In the genomic region with DNA sequence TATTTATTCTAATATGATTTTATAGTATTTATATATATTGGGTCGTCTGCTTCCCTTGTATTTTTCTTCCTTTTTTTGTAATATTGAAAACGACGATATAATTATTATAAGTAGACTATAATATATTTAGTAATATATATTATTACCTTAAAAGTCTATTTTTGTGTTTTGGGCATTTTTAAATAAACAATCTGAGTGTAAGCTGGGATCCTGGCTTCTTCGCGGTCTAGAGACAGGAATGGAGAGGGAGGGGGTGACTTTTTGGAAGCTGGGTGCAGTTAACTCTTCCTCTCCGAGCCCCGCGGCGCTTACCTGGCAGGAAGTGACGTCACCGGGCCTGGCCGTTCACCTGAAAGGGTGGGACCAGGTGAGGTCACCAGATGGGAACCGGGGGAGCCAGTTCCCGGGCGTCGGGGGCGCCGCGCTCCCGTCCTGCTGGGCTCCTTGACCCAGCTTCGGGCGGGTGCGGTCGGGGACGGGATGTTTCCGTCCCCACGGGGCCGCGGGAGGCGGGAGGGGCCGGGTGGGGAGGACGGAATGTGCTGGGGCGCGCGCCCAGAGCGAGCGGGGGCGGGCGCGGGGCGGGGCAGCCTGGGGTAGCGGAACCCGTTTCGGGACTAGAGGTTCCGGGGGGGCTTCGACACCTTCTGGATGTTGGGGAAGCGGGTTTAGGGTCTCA, we compare ENCODE assay signal across 2 cellular contexts.
TF ChIP-seq lines count a peak whose summit lies in the region.

No MANE protein-coding gene starts in this region.

TF ChIP-seq in A549, 52 proteins besides CTCF, POLR2A, EP300 and RAD21 (continues in another document):
- TF ChIP-seq BCL3 (IDR thresholded peaks at IDR 0.05) (peak; percentile 88), FOSB (CRISPR knock-in tag; IDR thresholded peaks at IDR 0.05) (peak; percentile 95), ZNF302 (CRISPR knock-in tag; IDR thresholded peaks at IDR 0.05) (no peak), ESRRA (IDR thresholded peaks at IDR 0.05; ENCODE audit: borderline replicate concordance, low read length) (no peak), RNF2 (IDR thresholded peaks at IDR 0.05; ENCODE audit: borderline replicate concordance, low read depth) (no peak), RFX5 (IDR thresholded peaks at IDR 0.05) (no peak), CBX2 (IDR thresholded peaks at IDR 0.05; ENCODE audit: borderline replicate concordance, low read depth) (no peak), FOXS1 (CRISPR knock-in tag; IDR thresholded peaks at IDR 0.05) (0 out of 2 replicates have a peak, but pooled peaks have one; percentile 10), RCOR1 (IDR thresholded peaks at IDR 0.05; ENCODE audit: low read depth, low read length) (no peak), CHD4 (IDR thresholded peaks at IDR 0.05; ENCODE audit: borderline replicate concordance) (no peak), NR3C1 (IDR thresholded peaks at IDR 0.05) (no peak; the same call in 2 of the 3 replicates), EHF (CRISPR knock-in tag; IDR thresholded peaks at IDR 0.05) (no peak; the same call in 1 of the 2 replicates), HOXB5 (CRISPR knock-in tag; IDR thresholded peaks at IDR 0.05) (peak; percentile 13; the same call in 1 of the 2 replicates), KDM5A (IDR thresholded peaks at IDR 0.05) (no peak), TP53 (CRISPR knock-in tag; IDR thresholded peaks at IDR 0.05) (no peak; the same call in 1 of the 2 replicates), SREBF2 (IDR thresholded peaks at IDR 0.05) (no peak), SMC3 (IDR thresholded peaks at IDR 0.05) (no peak; the same call in 2 of the 3 replicates), BHLHE40 (IDR thresholded peaks at IDR 0.05; ENCODE audit: low read depth, low read length) (no peak), HOXB13 (CRISPR knock-in tag; IDR thresholded peaks at IDR 0.05; ENCODE audit: low read depth) (no peak), CHD2 (IDR thresholded peaks at IDR 0.05; ENCODE audit: low read length, partially characterized antibody) (no peak), CEBPB (IDR thresholded peaks at IDR 0.05) (no peak), TFCP2L1 (CRISPR knock-in tag; IDR thresholded peaks at IDR 0.05) (peak; percentile 98), ZSCAN20 (CRISPR knock-in tag; IDR thresholded peaks at IDR 0.05) (no peak), HOXA7 (CRISPR knock-in tag; IDR thresholded peaks at IDR 0.05) (peak; percentile 99), NPAS2 (CRISPR knock-in tag; IDR thresholded peaks at IDR 0.05; ENCODE audit: borderline replicate concordance) (no peak), JUNB (IDR thresholded peaks at IDR 0.05) (no peak), ZFP36 (IDR thresholded peaks at IDR 0.05; ENCODE audit: borderline replicate concordance, partially characterized antibody) (no peak), HDAC2 (IDR thresholded peaks at IDR 0.05) (no peak), ZC3H11A (IDR thresholded peaks at IDR 0.05) (no peak), CBX8 (IDR thresholded peaks at IDR 0.05) (no peak), GATA3 (IDR thresholded peaks at IDR 0.05; ENCODE audit: borderline replicate concordance) (peak; percentile 39; the same call in 1 of the 2 replicates), EHMT2 (IDR thresholded peaks at IDR 0.05; ENCODE audit: low read depth) (no peak), KDM1A (IDR thresholded peaks at IDR 0.05; ENCODE audit: low read depth) (no peak), FOSL2 (IDR thresholded peaks at IDR 0.05) (no peak), FOSL2 (CRISPR knock-in tag; IDR thresholded peaks at IDR 0.05) (peak; percentile 93), MAFK (IDR thresholded peaks at IDR 0.05; ENCODE audit: partially characterized antibody) (no peak)
- TF ChIP-seq, protein P1, sequence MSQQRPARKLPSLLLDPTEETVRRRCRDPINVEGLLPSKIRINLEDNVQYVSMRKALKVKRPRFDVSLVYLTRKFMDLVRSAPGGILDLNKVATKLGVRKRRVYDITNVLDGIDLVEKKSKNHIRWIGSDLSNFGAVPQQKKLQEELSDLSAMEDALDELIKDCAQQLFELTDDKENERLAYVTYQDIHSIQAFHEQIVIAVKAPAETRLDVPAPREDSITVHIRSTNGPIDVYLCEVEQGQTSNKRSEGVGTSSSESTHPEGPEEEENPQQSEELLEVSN (IDR thresholded peaks at IDR 0.05; ENCODE audit: borderline replicate concordance, low read depth) = no peak
- TF ChIP-seq, protein P2, sequence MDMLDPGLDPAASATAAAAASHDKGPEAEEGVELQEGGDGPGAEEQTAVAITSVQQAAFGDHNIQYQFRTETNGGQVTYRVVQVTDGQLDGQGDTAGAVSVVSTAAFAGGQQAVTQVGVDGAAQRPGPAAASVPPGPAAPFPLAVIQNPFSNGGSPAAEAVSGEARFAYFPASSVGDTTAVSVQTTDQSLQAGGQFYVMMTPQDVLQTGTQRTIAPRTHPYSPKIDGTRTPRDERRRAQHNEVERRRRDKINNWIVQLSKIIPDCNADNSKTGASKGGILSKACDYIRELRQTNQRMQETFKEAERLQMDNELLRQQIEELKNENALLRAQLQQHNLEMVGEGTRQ (IDR thresholded peaks at IDR 0.05) = no peak
- TF ChIP-seq, protein P3, sequence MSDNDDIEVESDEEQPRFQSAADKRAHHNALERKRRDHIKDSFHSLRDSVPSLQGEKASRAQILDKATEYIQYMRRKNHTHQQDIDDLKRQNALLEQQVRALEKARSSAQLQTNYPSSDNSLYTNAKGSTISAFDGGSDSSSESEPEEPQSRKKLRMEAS (IDR thresholded peaks at IDR 0.05) = no peak
- TF ChIP-seq, protein P4, sequence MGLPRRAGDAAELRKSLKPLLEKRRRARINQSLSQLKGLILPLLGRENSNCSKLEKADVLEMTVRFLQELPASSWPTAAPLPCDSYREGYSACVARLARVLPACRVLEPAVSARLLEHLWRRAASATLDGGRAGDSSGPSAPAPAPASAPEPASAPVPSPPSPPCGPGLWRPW (IDR thresholded peaks at IDR 0.05) = no peak

TF ChIP-seq in H1, 55 proteins besides CTCF, POLR2A, EP300 and RAD21 (continues in another document):
- TF ChIP-seq NRF1 (IDR thresholded peaks at IDR 0.05; ENCODE audit: low read depth, low read length) (no peak), GABPA (IDR thresholded peaks at IDR 0.05; ENCODE audit: borderline replicate concordance, insufficient read depth, low read length) (peak; percentile 81; the same call in 1 of the 2 replicates), KDM5A (IDR thresholded peaks at IDR 0.05; ENCODE audit: low read length) (no peak), SAP30 (IDR thresholded peaks at IDR 0.05; ENCODE audit: insufficient read depth, insufficient replicate concordance, low read length) (no peak), FOSL1 (IDR thresholded peaks at IDR 0.05; ENCODE audit: insufficient read depth, low read depth, low read length) (no peak), TEAD4 (IDR thresholded peaks at IDR 0.05; ENCODE audit: low read depth, low read length) (no peak; the same call in 1 of the 2 replicates), POLR2AphosphoS5 (IDR thresholded peaks at IDR 0.05; ENCODE audit: low read depth, low read length) (peak; percentile 87), ATF2 (IDR thresholded peaks at IDR 0.05; ENCODE audit: low read length) (peak; percentile 94), KDM4A (IDR thresholded peaks at IDR 0.05; ENCODE audit: low read depth, low read length, severe bottlenecking) (no peak), TBP (IDR thresholded peaks at IDR 0.05; ENCODE audit: low read depth, low read length) (peak; percentile 78), NANOG (IDR thresholded peaks at IDR 0.05; ENCODE audit: insufficient read depth, low read depth, low read length, poor library complexity, severe bottlenecking) (no peak), KDM1A (IDR thresholded peaks at IDR 0.05; ENCODE audit: borderline replicate concordance, low read length) (no peak), CREB1 (IDR thresholded peaks at IDR 0.05) (peak; percentile 93), CBX8 (IDR thresholded peaks at IDR 0.05; ENCODE audit: borderline replicate concordance, low read depth, low read length) (no peak), JUN (IDR thresholded peaks at IDR 0.05; ENCODE audit: low read depth, low read length) (peak; percentile 75), POU5F1 (IDR thresholded peaks at IDR 0.05; ENCODE audit: low read depth, low read length) (no peak), CHD1 (IDR thresholded peaks at IDR 0.05; ENCODE audit: low read depth, low read length) (no peak), SIX5 (IDR thresholded peaks at IDR 0.05; ENCODE audit: low read depth, low read length) (no peak), HDAC2 (IDR thresholded peaks at IDR 0.05; ENCODE audit: borderline replicate concordance in 1 of 2, low read depth in 2 of 2, low read length in 2 of 2) (no peak), BRCA1 (IDR thresholded peaks at IDR 0.05; ENCODE audit: low read depth, low read length) (no peak), GTF2F1 (IDR thresholded peaks at IDR 0.05; ENCODE audit: borderline replicate concordance, low read depth, low read length) (no peak), CBX5 (IDR thresholded peaks at IDR 0.05; ENCODE audit: low read depth, low read length) (no peak), MAFK (IDR thresholded peaks at IDR 0.05; ENCODE audit: low read depth, low read length) (no peak), SIRT6 (IDR thresholded peaks at IDR 0.05; ENCODE audit: low read length) (no peak), SP2 (IDR thresholded peaks at IDR 0.05; ENCODE audit: low read length) (no peak), CTBP2 (IDR thresholded peaks at IDR 0.05; ENCODE audit: borderline replicate concordance, insufficient read depth, insufficient read length, low read length) (no peak), RNF2 (IDR thresholded peaks at IDR 0.05; ENCODE audit: borderline replicate concordance, low read depth, low read length, missing control alignments, poor library complexity, severe bottlenecking) (no peak), ATF3 (IDR thresholded peaks at IDR 0.05; ENCODE audit: insufficient read depth, low read depth, low read length) (no peak), SP1 (IDR thresholded peaks at IDR 0.05; ENCODE audit: low read depth, low read length) (peak; percentile 9; the same call in 1 of the 2 replicates), TAF7 (optimal IDR thresholded peaks at IDR 0.05; ENCODE audit: borderline replicate concordance, low read depth, low read length) (peak; percentile 54), TCF12 (IDR thresholded peaks at IDR 0.05; ENCODE audit: low read depth, low read length) (no peak), RFX5 (IDR thresholded peaks at IDR 0.05; ENCODE audit: borderline replicate concordance, low read depth, low read length) (no peak), HDAC6 (IDR thresholded peaks at IDR 0.05; ENCODE audit: low read depth, low read length) (no peak), BCL11A (IDR thresholded peaks at IDR 0.05; ENCODE audit: low read depth in 2 of 2, low read length in 2 of 2) (no peak), RBBP5 (IDR thresholded peaks at IDR 0.05; ENCODE audit: borderline replicate concordance, low read depth, low read length) (no peak), JUND (IDR thresholded peaks at IDR 0.05; ENCODE audit: low read length) (peak; percentile 97), YY1 (IDR thresholded peaks at IDR 0.05; ENCODE audit: low read depth, low read length) (no peak), TAF1 (IDR thresholded peaks at IDR 0.05; ENCODE audit: low read depth, low read length) (peak; percentile 78; the same call in 1 of the 2 replicates), SRF (IDR thresholded peaks at IDR 0.05; ENCODE audit: low read depth, low read length) (no peak), PHF8 (conservative IDR thresholded peaks at IDR 0.05; ENCODE audit: low read depth, low read length) (peak; percentile 63)
- TF ChIP-seq, protein P3 (IDR thresholded peaks at IDR 0.05) = no peak
- TF ChIP-seq, protein P1 (IDR thresholded peaks at IDR 0.05) = 0 out of 2 replicates have a peak, but pooled peaks have one; percentile 20
- TF ChIP-seq, protein P2 (IDR thresholded peaks at IDR 0.05; ENCODE audit: low read length) = no peak
